Comparison of ENCODE assay signal across 9 cellular contexts in genomic region chr7:99779949-99780348, GRCh38. TPM values are rescaled to one million over a fixed set of nuclear protein-coding genes. Genes with fewer than 3 reads are reported as not detected.
"Had no signal": no experiment of that assay in that cellular context is flagged by ENCODE, and none has a peak within 500 bp of the region (broad histone marks: within the 10 kb centered on the region; RNA-seq: fewer than 3 reads in every experiment).

No MANE protein-coding gene starts in this region.

- DNase-seq: H9, HCEC 1CT, IMR-90, KBM-7 had no signal

- ATAC-seq: GM23338 had no signal

- H3K4me2 ChIP-seq: GM23338 had no signal

- H3K4me3 ChIP-seq: GM23338 had no signal

- FAIRE-seq: H1, H54 had no signal

- H2AFZ ChIP-seq: GM23338 had no signal

- H3K27ac ChIP-seq: HL-60 had no signal

RNA-seq across cellular contexts. Expression of gene CYP3A4, which starts 4.0 kb away (rescaled TPM):
- total RNA-seq: GM23338, H1, H9, IMR-90 had no signal
- polyA plus RNA-seq: GM23338, H1, IMR-90 had no signal

RNA-seq across cellular contexts. Expression of gene CYP3A7, which starts 45.0 kb away (rescaled TPM):
- total RNA-seq: GM23338, H1, H9, IMR-90 had no signal
- polyA plus RNA-seq: H1, IMR-90 had no signal

RNA-seq across cellular contexts. Expression of gene CYP3A43, which starts 47.9 kb away (rescaled TPM):
- total RNA-seq: GM23338, H1, H9, HT1080, IMR-90 had no signal
- polyA plus RNA-seq: GM23338, IMR-90 had no signal
